ENCODE assay signal across 19 cellular contexts in genomic region chr3:58539636-58540035, GRCh38. TPM values are rescaled to one million over a fixed set of nuclear protein-coding genes. Genes with fewer than 3 reads are reported as not detected.
"Had no signal": no experiment of that assay in that cellular context is flagged by ENCODE, and none has a peak within 500 bp of the region (broad histone marks: within the 10 kb centered on the region; RNA-seq: fewer than 3 reads in every experiment).

No MANE protein-coding gene starts in this region.

- H3K27me3 Mint-ChIP-seq: activated CD4-positive, alpha-beta T cell treated with anti-CD3 and anti-CD28 coated beads for 36 hours; stimulated activated naive B cell treated with anti-CD40 and anti-IgM and Interleukin-4, amounts not matched to agents 10 μg/mL and 1 μg/mL and 100 μg/mL, for 72 hours had no signal

- ATAC-seq: activated CD4-positive, alpha-beta T cell treated with anti-CD3 and anti-CD28 coated beads for 36 hours; activated CD8-positive, alpha-beta T cell treated with anti-CD3 and anti-CD28 coated beads for 36 hours; activated naive CD4-positive, alpha-beta T cell treated with anti-CD3 and anti-CD28 coated beads, Interleukin-2, amount 50 U/mL, for 72 hours; activated T-cell treated with anti-CD3 and anti-CD28 coated beads, Interleukin-2, amount 50 U/mL, for 72 hours; esophagus mucosa; heart right ventricle; stimulated activated naive B cell treated with anti-CD40 and anti-IgM and Interleukin-4, amounts not matched to agents 10 μg/mL and 1 μg/mL and 100 μg/mL, for 72 hours; WTC11 had no signal

- H3K9me3 Mint-ChIP-seq: activated CD8-positive, alpha-beta T cell treated with anti-CD3 and anti-CD28 coated beads for 36 hours; activated naive CD4-positive, alpha-beta T cell treated with anti-CD3 and anti-CD28 coated beads, Interleukin-2, amount 50 U/mL, for 72 hours; activated T-cell treated with anti-CD3 and anti-CD28 coated beads, Interleukin-2, amount 50 U/mL, for 72 hours; stimulated activated naive B cell treated with anti-CD40 and anti-IgM and Interleukin-4, amounts not matched to agents 10 μg/mL and 1 μg/mL and 100 μg/mL, for 72 hours; WTC11 had no signal

- H3K9me3 ChIP-seq: adrenal gland, heart right ventricle, left ventricle myocardium inferior, neutrophil, sigmoid colon had no signal

- H3K27ac Mint-ChIP-seq: activated CD4-positive, alpha-beta T cell treated with anti-CD3 and anti-CD28 coated beads for 36 hours; activated CD8-positive, alpha-beta T cell treated with anti-CD3 and anti-CD28 coated beads for 36 hours; activated naive CD4-positive, alpha-beta T cell treated with anti-CD3 and anti-CD28 coated beads, Interleukin-2, amount 50 U/mL, for 72 hours; activated T-cell treated with anti-CD3 and anti-CD28 coated beads, Interleukin-2, amount 50 U/mL, for 72 hours; stimulated activated naive B cell treated with anti-CD40 and anti-IgM and Interleukin-4, amounts not matched to agents 10 μg/mL and 1 μg/mL and 100 μg/mL, for 72 hours; WTC11 had no signal

- H3K36me3 Mint-ChIP-seq: activated naive CD4-positive, alpha-beta T cell treated with anti-CD3 and anti-CD28 coated beads, Interleukin-2, amount 50 U/mL, for 72 hours; stimulated activated naive B cell treated with anti-CD40 and anti-IgM and Interleukin-4, amounts not matched to agents 10 μg/mL and 1 μg/mL and 100 μg/mL, for 72 hours; WTC11 had no signal

- H3K4me1 Mint-ChIP-seq: activated CD4-positive, alpha-beta T cell treated with anti-CD3 and anti-CD28 coated beads for 36 hours; stimulated activated naive B cell treated with anti-CD40 and anti-IgM and Interleukin-4, amounts not matched to agents 10 μg/mL and 1 μg/mL and 100 μg/mL, for 72 hours; WTC11 had no signal

- H3K27me3 ChIP-seq: adrenal gland, heart right ventricle, neutrophil, sigmoid colon had no signal

- H3K4me3 ChIP-seq: adrenal gland, heart right ventricle, left ventricle myocardium inferior, sigmoid colon had no signal

- H3K4me3 Mint-ChIP-seq: activated CD4-positive, alpha-beta T cell treated with anti-CD3 and anti-CD28 coated beads for 36 hours; activated CD8-positive, alpha-beta T cell treated with anti-CD3 and anti-CD28 coated beads for 36 hours; activated T-cell treated with anti-CD3 and anti-CD28 coated beads, Interleukin-2, amount 50 U/mL, for 72 hours; stimulated activated naive B cell treated with anti-CD40 and anti-IgM and Interleukin-4, amounts not matched to agents 10 μg/mL and 1 μg/mL and 100 μg/mL, for 72 hours; WTC11 had no signal

- H3K27ac ChIP-seq: adrenal gland, heart right ventricle, left ventricle myocardium inferior, neutrophil, sigmoid colon had no signal

- H3K36me3 ChIP-seq: adrenal gland, neutrophil had no signal

- DNase-seq: activated CD4-positive, alpha-beta T cell treated with anti-CD3 and anti-CD28 coated beads for 36 hours; activated CD8-positive, alpha-beta T cell treated with anti-CD3 and anti-CD28 coated beads for 36 hours; activated gamma-delta T cell treated with Interleukin-2 at 50 U/mL for 16 hours; activated T-cell treated with anti-CD3 and anti-CD28 coated beads, Interleukin-2, amount 50 U/mL, for 72 hours; adrenal gland; effector CD4-positive, alpha-beta T cell; heart right ventricle; left ventricle myocardium inferior; mammary epithelial cell; sigmoid colon; stimulated activated CD4-positive, alpha-beta T cell treated with anti-CD3 and anti-CD28 coated beads, Interleukin-4, amount 100 ng/mL, for 4 hours; stimulated activated naive B cell treated with anti-CD40 and anti-IgM and Interleukin-4, amounts not matched to agents 10 μg/mL and 1 μg/mL and 100 μg/mL, for 72 hours; SW 1271 had no signal

RNA-seq across cellular contexts. Expression of gene ACOX2, which starts 2.6 kb away (rescaled TPM):
- total RNA-seq: activated CD4-positive, alpha-beta T cell treated with anti-CD3 and anti-CD28 coated beads for 36 hours; activated CD8-positive, alpha-beta T cell treated with anti-CD3 and anti-CD28 coated beads for 36 hours; activated naive CD4-positive, alpha-beta T cell treated with anti-CD3 and anti-CD28 coated beads, Interleukin-2, amount 50 U/mL, for 72 hours; activated T-cell treated with anti-CD3 and anti-CD28 coated beads, Interleukin-2, amount 50 U/mL, for 72 hours; T-helper 2 cell treated with Interferon-gamma antibody and Interleukin-4, amounts not matched to agents 100 ng/mL and 5 ng/mL, for 36 hours had no signal

RNA-seq across cellular contexts. Expression of gene FAM107A, which starts 37.6 kb away (rescaled TPM):
- total RNA-seq: activated CD4-positive, alpha-beta T cell treated with anti-CD3 and anti-CD28 coated beads for 36 hours; activated CD8-positive, alpha-beta T cell treated with anti-CD3 and anti-CD28 coated beads for 36 hours; activated naive CD4-positive, alpha-beta T cell treated with anti-CD3 and anti-CD28 coated beads, Interleukin-2, amount 50 U/mL, for 72 hours; activated T-cell treated with anti-CD3 and anti-CD28 coated beads, Interleukin-2, amount 50 U/mL, for 72 hours; mononuclear cell; T-helper 2 cell treated with Interferon-gamma antibody and Interleukin-4, amounts not matched to agents 100 ng/mL and 5 ng/mL, for 36 hours had no signal
- polyA plus RNA-seq: mammary epithelial cell had no signal
